Comparison of ENCODE assay signal across 20 cellular contexts in genomic region chr2:23826771-23827170, GRCh38.
A peak's percentile ranks its signal among the peaks of the same experiment; 100 is the strongest.
DNase-seq lines count a peak whose midpoint lies in the region; ATAC-seq lines count a peak whose summit lies in the region.
"Had no signal": no experiment of that assay in that cellular context is flagged by ENCODE, and none has a peak within 500 bp of the region (broad histone marks: within the 10 kb centered on the region; RNA-seq: fewer than 3 reads in every experiment).

No MANE protein-coding gene starts in this region.

- peak overlapping the region; percentile 13 for H3K27ac Mint-ChIP-seq in stimulated activated naive CD8-positive, alpha-beta T cell treated with anti-CD3 and anti-CD28 coated beads, Interleukin-15, Interleukin-2, amounts not matched to agents 100 ng/mL and 50 ng/mL, for 24 hours
- H3K27ac Mint-ChIP-seq in stimulated activated naive CD8-positive, alpha-beta T cell treated with anti-CD3 and anti-CD28 coated beads, Interleukin-15, amount 100 ng/mL, for 72 hours: no peak overlapping the region
- peak overlapping the region; percentile 15 to 69 for H3K27ac Mint-ChIP-seq in T-cell
- H3K27ac Mint-ChIP-seq in stimulated activated naive B cell treated with anti-CD40 and anti-IgM and Interleukin-4, amounts not matched to agents 10 μg/mL and 1 μg/mL and 100 μg/mL, for 72 hours: no peak overlapping the region
- H3K27ac Mint-ChIP-seq: activated CD4-positive, alpha-beta memory T cell treated with anti-CD3 and anti-CD28 coated beads, Interleukin-2, amount 10 ng/mL, durations not matched to agents 7 days and 5 days had no signal

- no peak for ATAC-seq in stimulated activated naive CD8-positive, alpha-beta T cell treated with anti-CD3 and anti-CD28 coated beads, Interleukin-15, amount 100 ng/mL, for 72 hours
- no peak for ATAC-seq in T-cell (replicated peaks in 1 of 4)
- peak; percentile 78 for ATAC-seq in esophagus mucosa
- ATAC-seq in GM19455 (IDR thresholded peaks at IDR 0.05; ENCODE audit: unreplicated experiment): no peak
- ATAC-seq in stimulated activated naive B cell treated with anti-CD40 and anti-IgM and Interleukin-4, amounts not matched to agents 10 μg/mL and 1 μg/mL and 100 μg/mL, for 72 hours (replicated peaks): no peak
- no peak for ATAC-seq in GM21825 (IDR thresholded peaks at IDR 0.05; ENCODE audit: unreplicated experiment)
- ATAC-seq: Panc1 had no signal

- no peak for DNase-seq in stimulated activated naive CD8-positive, alpha-beta T cell treated with anti-CD3 and anti-CD28 coated beads, Interleukin-15, amount 100 ng/mL, for 72 hours
- no peak for DNase-seq in T-cell
- no peak for DNase-seq in stimulated activated naive B cell treated with anti-CD40 and anti-IgM and Interleukin-4, amounts not matched to agents 10 μg/mL and 1 μg/mL and 100 μg/mL, for 72 hours
- DNase-seq: activated CD4-positive, alpha-beta memory T cell treated with anti-CD3 and anti-CD28 coated beads, Interleukin-2, amount 10 ng/mL, durations not matched to agents 7 days and 5 days; activated T-cell treated with anti-CD3 and anti-CD28 coated beads for 4 hours; aorta; head of caudate nucleus; KBM-7; NCI-H1417 treated with DMSO at 0.1 percent for 48 hours; NCI-H524; NK-92 treated with Interleukin-12 subunit alpha and Interleukin-12 subunit beta, amount 100 ng/mL, for 24 hours; stimulated activated CD8-positive, alpha-beta memory T cell treated with anti-CD3 and anti-CD28 coated beads, Interleukin-4, amount 100 ng/mL, for 48 hours; substantia nigra; T-helper 1 cell had no signal

- no peaks in the 10 kb centered on the region for H3K9me3 Mint-ChIP-seq in stimulated activated naive CD8-positive, alpha-beta T cell treated with anti-CD3 and anti-CD28 coated beads, Interleukin-15, Interleukin-2, amounts not matched to agents 100 ng/mL and 50 ng/mL, for 24 hours
- no peaks in the 10 kb centered on the region for H3K9me3 Mint-ChIP-seq in stimulated activated naive CD8-positive, alpha-beta T cell treated with anti-CD3 and anti-CD28 coated beads, Interleukin-15, amount 100 ng/mL, for 72 hours
- H3K9me3 Mint-ChIP-seq in T-cell: no peaks in the 10 kb centered on the region
- H3K9me3 Mint-ChIP-seq in stimulated activated naive B cell treated with anti-CD40 and anti-IgM and Interleukin-4, amounts not matched to agents 10 μg/mL and 1 μg/mL and 100 μg/mL, for 72 hours: no peaks in the 10 kb centered on the region
- H3K9me3 Mint-ChIP-seq: activated CD4-positive, alpha-beta memory T cell treated with anti-CD3 and anti-CD28 coated beads, Interleukin-2, amount 10 ng/mL, durations not matched to agents 7 days and 5 days; central memory CD8-positive, alpha-beta T cell had no signal

- CTCF ChIA-PET in T-cell (lab: Charles Lee): interaction anchor here in 1 of 2 donors (0.9 kb wide), 2 partner anchors 10 to 101 kb away, joined by 3 read pairs; no protein-coding TSS in a partner anchor

- peaks cover 11% of the 10 kb centered on the region for H3K4me1 Mint-ChIP-seq in stimulated activated naive CD8-positive, alpha-beta T cell treated with anti-CD3 and anti-CD28 coated beads, Interleukin-15, Interleukin-2, amounts not matched to agents 100 ng/mL and 50 ng/mL, for 24 hours (ENCODE audit: low read depth)
- H3K4me1 Mint-ChIP-seq in stimulated activated naive CD8-positive, alpha-beta T cell treated with anti-CD3 and anti-CD28 coated beads, Interleukin-15, amount 100 ng/mL, for 72 hours: peaks cover 5% of the 10 kb centered on the region
- no peaks in the 10 kb centered on the region for H3K4me1 Mint-ChIP-seq in T-cell
- peaks cover 0 to 7% of the 10 kb centered on the region in 2 donors for H3K4me1 Mint-ChIP-seq in stimulated activated naive B cell treated with anti-CD40 and anti-IgM and Interleukin-4, amounts not matched to agents 10 μg/mL and 1 μg/mL and 100 μg/mL, for 72 hours
- H3K4me1 Mint-ChIP-seq: activated CD4-positive, alpha-beta memory T cell treated with anti-CD3 and anti-CD28 coated beads, Interleukin-2, amount 10 ng/mL, durations not matched to agents 7 days and 5 days; central memory CD8-positive, alpha-beta T cell had no signal

- no peak overlapping the region for H3K4me3 Mint-ChIP-seq in stimulated activated naive CD8-positive, alpha-beta T cell treated with anti-CD3 and anti-CD28 coated beads, Interleukin-15, Interleukin-2, amounts not matched to agents 100 ng/mL and 50 ng/mL, for 24 hours
- no peak overlapping the region for H3K4me3 Mint-ChIP-seq in stimulated activated naive CD8-positive, alpha-beta T cell treated with anti-CD3 and anti-CD28 coated beads, Interleukin-15, amount 100 ng/mL, for 72 hours
- no peak overlapping the region for H3K4me3 Mint-ChIP-seq in T-cell
- no peak overlapping the region for H3K4me3 Mint-ChIP-seq in stimulated activated naive B cell treated with anti-CD40 and anti-IgM and Interleukin-4, amounts not matched to agents 10 μg/mL and 1 μg/mL and 100 μg/mL, for 72 hours
- H3K4me3 Mint-ChIP-seq: activated CD4-positive, alpha-beta memory T cell treated with anti-CD3 and anti-CD28 coated beads, Interleukin-2, amount 10 ng/mL, durations not matched to agents 7 days and 5 days; central memory CD8-positive, alpha-beta T cell had no signal

- POLR2A ChIA-PET in T-cell (lab: Charles Lee): no interaction called here

- no peaks in the 10 kb centered on the region for H3K27me3 Mint-ChIP-seq in stimulated activated naive CD8-positive, alpha-beta T cell treated with anti-CD3 and anti-CD28 coated beads, Interleukin-15, Interleukin-2, amounts not matched to agents 100 ng/mL and 50 ng/mL, for 24 hours
- H3K27me3 Mint-ChIP-seq in stimulated activated naive CD8-positive, alpha-beta T cell treated with anti-CD3 and anti-CD28 coated beads, Interleukin-15, amount 100 ng/mL, for 72 hours: no peaks in the 10 kb centered on the region
- no peaks in the 10 kb centered on the region for H3K27me3 Mint-ChIP-seq in T-cell
- H3K27me3 Mint-ChIP-seq in stimulated activated naive B cell treated with anti-CD40 and anti-IgM and Interleukin-4, amounts not matched to agents 10 μg/mL and 1 μg/mL and 100 μg/mL, for 72 hours: no peaks in the 10 kb centered on the region
- H3K27me3 Mint-ChIP-seq: activated CD4-positive, alpha-beta memory T cell treated with anti-CD3 and anti-CD28 coated beads, Interleukin-2, amount 10 ng/mL, durations not matched to agents 7 days and 5 days; central memory CD8-positive, alpha-beta T cell had no signal

- peaks cover 14% of the 10 kb centered on the region for H3K36me3 Mint-ChIP-seq in stimulated activated naive CD8-positive, alpha-beta T cell treated with anti-CD3 and anti-CD28 coated beads, Interleukin-15, Interleukin-2, amounts not matched to agents 100 ng/mL and 50 ng/mL, for 24 hours (ENCODE audit: low read depth)
- H3K36me3 Mint-ChIP-seq in T-cell: peaks cover 4% of the 10 kb centered on the region
- peaks cover 8% of the 10 kb centered on the region in 2 donors for H3K36me3 Mint-ChIP-seq in stimulated activated naive B cell treated with anti-CD40 and anti-IgM and Interleukin-4, amounts not matched to agents 10 μg/mL and 1 μg/mL and 100 μg/mL, for 72 hours

Comparison
In these comparisons a context has a peak if more than half of its experiments do, and no peak if none do; other contexts are left out.
1. H3K27ac Mint-ChIP-seq: peak in stimulated activated naive CD8-positive, alpha-beta T cell treated with anti-CD3 and anti-CD28 coated beads, Interleukin-15, Interleukin-2, amounts not matched to agents 100 ng/mL and 50 ng/mL, for 24 hours (single experiment) and T-cell (2 of 2); none in stimulated activated naive CD8-positive, alpha-beta T cell treated with anti-CD3 and anti-CD28 coated beads, Interleukin-15, amount 100 ng/mL, for 72 hours (0 of 2) and stimulated activated naive B cell treated with anti-CD40 and anti-IgM and Interleukin-4, amounts not matched to agents 10 μg/mL and 1 μg/mL and 100 μg/mL, for 72 hours (single experiment).